In the genomic region with DNA sequence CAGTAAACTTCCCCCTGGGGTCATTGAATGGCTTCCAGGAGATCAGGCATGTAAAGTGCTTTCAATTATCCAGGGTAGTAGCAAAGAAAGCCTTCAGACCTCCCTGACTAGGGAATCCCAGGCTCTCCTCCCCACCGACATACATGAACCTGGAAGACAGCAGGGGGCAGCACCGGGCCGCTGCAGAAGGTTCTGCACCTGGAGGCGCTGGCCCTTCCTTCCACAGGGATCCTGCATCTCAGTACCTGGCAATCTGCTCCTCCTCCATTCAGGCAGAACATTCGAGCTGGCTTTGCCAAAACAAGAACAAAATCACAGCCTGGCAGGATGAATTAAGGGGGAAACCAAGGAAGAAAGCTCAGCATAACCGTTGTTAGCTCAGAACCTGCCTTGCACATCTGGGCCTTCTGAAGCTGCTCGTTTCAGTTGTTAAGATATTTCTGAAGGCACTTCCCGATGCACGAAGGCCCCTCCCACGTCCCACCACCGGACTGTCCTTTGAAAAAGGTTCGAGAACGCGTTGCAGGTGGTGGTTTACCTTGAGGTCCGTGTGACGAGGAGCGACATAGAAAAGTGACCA, we compare ENCODE assay signal across 8 cellular contexts.
DNase-seq lines count a peak whose midpoint lies in the region; ATAC-seq and TF ChIP-seq lines count a peak whose summit lies in the region.

No MANE protein-coding gene starts in this region.

- H3K4me2 ChIP-seq in GM23338 = no peak overlapping the region

- H2AFZ ChIP-seq in GM23338 = no peak overlapping the region

- no peaks in the 10 kb centered on the region for H3K36me3 Mint-ChIP-seq in GM23338 (ENCODE audit: low read depth)

- H3K27ac ChIP-seq in C4-2B = no peak overlapping the region
- no peak overlapping the region for H3K27ac ChIP-seq in GM23338 (ENCODE audit: low read depth)
- no peak overlapping the region for H3K27ac ChIP-seq in spleen

- H3K4me1 ChIP-seq in GM23338 (ENCODE audit: insufficient read depth) (no peaks in the 10 kb centered on the region; the same call in 1 of the 2 replicates), spleen (peaks cover 0 to 58% (median 18%) of the 10 kb centered on the region in 6 donors)

- 70 to 86% (median 82%) methylated on average over 17 of the region's 17 CpGs for WGBS in spleen, 5 donors

- no peaks in the 10 kb centered on the region for H4K20me1 ChIP-seq in GM23338 (replicated peaks; ENCODE audit: insufficient read depth)

- DNase-seq in GM23338 (ENCODE audit: low spot score) (peak; percentile 94), RPMI8226 (peak; percentile 30), fibroblast of the conjunctiva (ENCODE audit: low read depth) (peak; percentile 6), spleen (no peak)
- DNase-seq in activated CD4-positive, alpha-beta T cell treated with anti-CD3 and anti-CD28 coated beads, Interleukin-2, amount 50 U/mL, for 4 hours = no peak

- H3K9me2 ChIP-seq in GM23338 (ENCODE audit: insufficient read depth) = no peaks in the 10 kb centered on the region

- H3K36me3 ChIP-seq in GM23338 (ENCODE audit: insufficient read depth) (no peaks in the 10 kb centered on the region), spleen (peaks cover 0 to 6% (median 0%) of the 10 kb centered on the region in 6 donors)

- intact Hi-C loops in spleen (cut with DNase I; ENCODE audit: low total_unique reads) = no loop called here

- peaks cover 10% of the 10 kb centered on the region for H3K4me1 Mint-ChIP-seq in GM23338

- H3K27ac Mint-ChIP-seq in GM23338 = no peak overlapping the region

- H3K27me3 ChIP-seq in GM23338 (ENCODE audit: insufficient read depth) (no peaks in the 10 kb centered on the region), spleen (replicated peaks in 1 of 7) (no peaks in the 10 kb centered on the region)

- H3K4me3 Mint-ChIP-seq in GM23338 = no peak overlapping the region

- TF ChIP-seq CTCF in C4-2B (conservative IDR thresholded peaks at IDR 0.05) = peak; percentile 93
- TF ChIP-seq CTCF in GM23338 (conservative IDR thresholded peaks at IDR 0.05; ENCODE audit: low read depth in 2 of 2) = peak; percentile 87 to 96
- TF ChIP-seq CTCF in spleen (IDR thresholded peaks at IDR 0.05 in 8 of 11, conservative IDR thresholded peaks at IDR 0.05 in 3 of 11) = peak in 6 of 11 experiments; percentile 11 to 46 (median 35)

- no peaks in the 10 kb centered on the region for H3K79me2 ChIP-seq in GM23338 (replicated peaks; ENCODE audit: insufficient read depth)

- peak; percentile 98 for ATAC-seq in GM23338
- no peak for ATAC-seq in HG03354 (IDR thresholded peaks at IDR 0.05; ENCODE audit: poor library complexity, severe bottlenecking, unreplicated experiment)
- no peak for ATAC-seq in GM19035 (IDR thresholded peaks at IDR 0.05; ENCODE audit: unreplicated experiment)

- no peaks in the 10 kb centered on the region for H3K9me3 Mint-ChIP-seq in GM23338

- H3K4me3 ChIP-seq in GM23338 (no peak overlapping the region), spleen (no peak overlapping the region)

- no peaks in the 10 kb centered on the region for H3K9me3 ChIP-seq in spleen

- TF ChIP-seq POLR2A in spleen (IDR thresholded peaks at IDR 0.05) = no peak

- H3F3A ChIP-seq in GM23338 (replicated peaks; ENCODE audit: low read depth) = no peaks in the 10 kb centered on the region

- no peaks in the 10 kb centered on the region for H3K27me3 Mint-ChIP-seq in GM23338 (ENCODE audit: insufficient read depth, low read depth, poor library complexity)

TF ChIP-seq in GM23338, 12 proteins besides CTCF, POLR2A, EP300 and RAD21 (continues in another document):
- TF ChIP-seq, protein P1, sequence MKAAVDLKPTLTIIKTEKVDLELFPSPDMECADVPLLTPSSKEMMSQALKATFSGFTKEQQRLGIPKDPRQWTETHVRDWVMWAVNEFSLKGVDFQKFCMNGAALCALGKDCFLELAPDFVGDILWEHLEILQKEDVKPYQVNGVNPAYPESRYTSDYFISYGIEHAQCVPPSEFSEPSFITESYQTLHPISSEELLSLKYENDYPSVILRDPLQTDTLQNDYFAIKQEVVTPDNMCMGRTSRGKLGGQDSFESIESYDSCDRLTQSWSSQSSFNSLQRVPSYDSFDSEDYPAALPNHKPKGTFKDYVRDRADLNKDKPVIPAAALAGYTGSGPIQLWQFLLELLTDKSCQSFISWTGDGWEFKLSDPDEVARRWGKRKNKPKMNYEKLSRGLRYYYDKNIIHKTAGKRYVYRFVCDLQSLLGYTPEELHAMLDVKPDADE (IDR thresholded peaks at IDR 0.05) = no peak
- no peak for TF ChIP-seq POLR2AphosphoS5 (IDR thresholded peaks at IDR 0.05; ENCODE audit: low read depth)
- TF ChIP-seq EZH2phosphoT487 (IDR thresholded peaks at IDR 0.05; ENCODE audit: unreplicated experiment) = no peak
- 0 out of 2 replicates have a peak, but pooled peaks have one; percentile 58 for TF ChIP-seq ZNF114 (CRISPR knock-in tag; IDR thresholded peaks at IDR 0.05)
- no peak for TF ChIP-seq STAT1 (IDR thresholded peaks at IDR 0.05; ENCODE audit: unreplicated experiment)
- TF ChIP-seq, protein P2, sequence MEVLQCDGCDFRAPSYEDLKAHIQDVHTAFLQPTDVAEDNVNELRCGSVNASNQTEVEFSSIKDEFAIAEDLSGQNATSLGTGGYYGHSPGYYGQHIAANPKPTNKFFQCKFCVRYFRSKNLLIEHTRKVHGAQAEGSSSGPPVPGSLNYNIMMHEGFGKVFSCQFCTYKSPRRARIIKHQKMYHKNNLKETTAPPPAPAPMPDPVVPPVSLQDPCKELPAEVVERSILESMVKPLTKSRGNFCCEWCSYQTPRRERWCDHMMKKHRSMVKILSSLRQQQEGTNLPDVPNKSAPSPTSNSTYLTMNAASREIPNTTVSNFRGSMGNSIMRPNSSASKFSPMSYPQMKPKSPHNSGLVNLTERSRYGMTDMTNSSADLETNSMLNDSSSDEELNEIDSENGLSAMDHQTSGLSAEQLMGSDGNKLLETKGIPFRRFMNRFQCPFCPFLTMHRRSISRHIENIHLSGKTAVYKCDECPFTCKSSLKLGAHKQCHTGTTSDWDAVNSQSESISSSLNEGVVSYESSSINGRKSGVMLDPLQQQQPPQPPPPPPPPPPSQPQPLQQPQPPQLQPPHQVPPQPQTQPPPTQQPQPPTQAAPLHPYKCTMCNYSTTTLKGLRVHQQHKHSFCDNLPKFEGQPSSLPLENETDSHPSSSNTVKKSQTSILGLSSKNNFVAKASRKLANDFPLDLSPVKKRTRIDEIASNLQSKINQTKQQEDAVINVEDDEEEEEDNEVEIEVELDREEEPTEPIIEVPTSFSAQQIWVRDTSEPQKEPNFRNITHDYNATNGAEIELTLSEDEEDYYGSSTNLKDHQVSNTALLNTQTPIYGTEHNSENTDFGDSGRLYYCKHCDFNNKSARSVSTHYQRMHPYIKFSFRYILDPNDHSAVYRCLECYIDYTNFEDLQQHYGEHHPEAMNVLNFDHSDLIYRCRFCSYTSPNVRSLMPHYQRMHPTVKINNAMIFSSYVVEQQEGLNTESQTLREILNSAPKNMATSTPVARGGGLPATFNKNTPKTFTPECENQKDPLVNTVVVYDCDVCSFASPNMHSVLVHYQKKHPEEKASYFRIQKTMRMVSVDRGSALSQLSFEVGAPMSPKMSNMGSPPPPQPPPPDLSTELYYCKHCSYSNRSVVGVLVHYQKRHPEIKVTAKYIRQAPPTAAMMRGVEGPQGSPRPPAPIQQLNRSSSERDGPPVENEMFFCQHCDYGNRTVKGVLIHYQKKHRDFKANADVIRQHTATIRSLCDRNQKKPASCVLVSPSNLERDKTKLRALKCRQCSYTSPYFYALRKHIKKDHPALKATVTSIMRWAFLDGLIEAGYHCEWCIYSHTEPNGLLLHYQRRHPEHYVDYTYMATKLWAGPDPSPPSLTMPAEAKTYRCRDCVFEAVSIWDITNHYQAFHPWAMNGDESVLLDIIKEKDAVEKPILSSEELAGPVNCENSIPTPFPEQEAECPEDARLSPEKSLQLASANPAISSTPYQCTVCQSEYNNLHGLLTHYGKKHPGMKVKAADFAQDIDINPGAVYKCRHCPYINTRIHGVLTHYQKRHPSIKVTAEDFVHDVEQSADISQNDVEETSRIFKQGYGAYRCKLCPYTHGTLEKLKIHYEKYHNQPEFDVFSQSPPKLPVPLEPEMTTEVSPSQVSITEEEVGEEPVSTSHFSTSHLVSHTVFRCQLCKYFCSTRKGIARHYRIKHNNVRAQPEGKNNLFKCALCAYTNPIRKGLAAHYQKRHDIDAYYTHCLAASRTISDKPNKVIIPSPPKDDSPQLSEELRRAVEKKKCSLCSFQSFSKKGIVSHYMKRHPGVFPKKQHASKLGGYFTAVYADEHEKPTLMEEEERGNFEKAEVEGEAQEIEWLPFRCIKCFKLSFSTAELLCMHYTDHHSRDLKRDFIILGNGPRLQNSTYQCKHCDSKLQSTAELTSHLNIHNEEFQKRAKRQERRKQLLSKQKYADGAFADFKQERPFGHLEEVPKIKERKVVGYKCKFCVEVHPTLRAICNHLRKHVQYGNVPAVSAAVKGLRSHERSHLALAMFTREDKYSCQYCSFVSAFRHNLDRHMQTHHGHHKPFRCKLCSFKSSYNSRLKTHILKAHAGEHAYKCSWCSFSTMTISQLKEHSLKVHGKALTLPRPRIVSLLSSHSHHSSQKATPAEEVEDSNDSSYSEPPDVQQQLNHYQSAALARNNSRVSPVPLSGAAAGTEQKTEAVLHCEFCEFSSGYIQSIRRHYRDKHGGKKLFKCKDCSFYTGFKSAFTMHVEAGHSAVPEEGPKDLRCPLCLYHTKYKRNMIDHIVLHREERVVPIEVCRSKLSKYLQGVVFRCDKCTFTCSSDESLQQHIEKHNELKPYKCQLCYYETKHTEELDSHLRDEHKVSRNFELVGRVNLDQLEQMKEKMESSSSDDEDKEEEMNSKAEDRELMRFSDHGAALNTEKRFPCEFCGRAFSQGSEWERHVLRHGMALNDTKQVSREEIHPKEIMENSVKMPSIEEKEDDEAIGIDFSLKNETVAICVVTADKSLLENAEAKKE (CRISPR knock-in tag; IDR thresholded peaks at IDR 0.05) = 0 out of 2 replicates have a peak, but pooled peaks have one; percentile 51
- no peak for TF ChIP-seq CREB1 (CRISPR knock-in tag; IDR thresholded peaks at IDR 0.05; ENCODE audit: low read depth)
- no peak for TF ChIP-seq JUNB (IDR thresholded peaks at IDR 0.05; ENCODE audit: unreplicated experiment)
- no peak for TF ChIP-seq EZH2 (IDR thresholded peaks at IDR 0.05; ENCODE audit: low read depth, unreplicated experiment)
- no peak for TF ChIP-seq ZNF331 (CRISPR knock-in tag; IDR thresholded peaks at IDR 0.05; ENCODE audit: low read depth)

Comparison
In these comparisons a context has a peak if more than half of its experiments do, and no peak if none do; other contexts are left out.
1. CTCF ChIP-seq: peak in every context shown above with its lines; median percentile 93 in C4-2B; 92 in GM23338; 35 in spleen.
2. DNase-seq: peak in GM23338 (single experiment), RPMI8226 (single experiment) and fibroblast of the conjunctiva (single experiment); none in spleen (single experiment) and activated CD4-positive, alpha-beta T cell treated with anti-CD3 and anti-CD28 coated beads, Interleukin-2, amount 50 U/mL, for 4 hours (0 of 2).